8 cellular contexts compared by ENCODE assay signal in genomic region chr6:47097092-47097945, GRCh38. TPM values are rescaled to one million over a fixed set of nuclear protein-coding genes. Genes with fewer than 3 reads are reported as not detected.
DNase-seq lines count a peak whose midpoint lies in the region; ATAC-seq and TF ChIP-seq lines count a peak whose summit lies in the region.

No MANE protein-coding gene starts in this region.

- H3K27ac ChIP-seq in left lung (no peak overlapping the region), stomach (peak overlapping the region in 3 of 5 donors; percentile 26 to 63 (median 33))

- 37 to 52% (median 42%) methylated on average over 8 of the region's 8 CpGs for WGBS in stomach, 5 donors

- DNase-seq in AML-193 (lab: John Stamatoyannopoulos, UW) (peak; percentile 84 to 86), MV-4-11 (lab: John Stamatoyannopoulos, UW) (peak; percentile 75), SHP77 treated with DMSO at 0.1 percent for 48 hours (lab: John Stamatoyannopoulos, UW) (peak; percentile 54), cerebellum (ENCODE audit: low spot score) (peak; percentile 81), left lung (peak in 1 of 2 donors; percentile 57), stomach (peak; percentile 72)

- TF ChIP-seq EP300 in stomach (IDR thresholded peaks at IDR 0.05) = no peak

- intact Hi-C loops in left lung (cut with DNase I) (no loop called here), stomach (cut with DNase I; ENCODE audit: low total_unique reads) (loop anchor here (5.0 kb wide), 1 partner anchor 210 kb away; the partner anchor contains the start of gene TNFRSF21)

- TF ChIP-seq POLR2A in GM18505 (IDR thresholded peaks at IDR 0.05; ENCODE audit: borderline replicate concordance, extremely low read depth, insufficient read depth, insufficient read length) (no peak), stomach (IDR thresholded peaks at IDR 0.05) (no peak)

- H3K9me3 ChIP-seq in left lung (no peaks in the 10 kb centered on the region), stomach (no peaks in the 10 kb centered on the region)

- no peaks in the 10 kb centered on the region for H3K36me3 ChIP-seq in left lung
- H3K36me3 ChIP-seq in stomach = no peaks in the 10 kb centered on the region

- H3K4me3 ChIP-seq in left lung = no peak overlapping the region
- no peak overlapping the region for H3K4me3 ChIP-seq in stomach

- peak; percentile 54 to 62 for TF ChIP-seq CTCF in left lung (IDR thresholded peaks at IDR 0.05)
- peak in 5 of 7 experiments; percentile 47 to 68 (median 57) for TF ChIP-seq CTCF in stomach (IDR thresholded peaks at IDR 0.05)

- peaks cover 6 to 7% of the 10 kb centered on the region in 2 donors for H3K4me1 ChIP-seq in left lung
- peaks cover 6 to 52% (median 29%) of the 10 kb centered on the region in 4 donors for H3K4me1 ChIP-seq in stomach

- ATAC-seq in GM18505 (IDR thresholded peaks at IDR 0.05; ENCODE audit: unreplicated experiment) = peak; percentile 96
- ATAC-seq in HG02798 (IDR thresholded peaks at IDR 0.05; ENCODE audit: poor library complexity, unreplicated experiment) = peak; percentile 96
- ATAC-seq in left lung = peak; percentile 93

- H3K27me3 ChIP-seq in left lung = no peaks in the 10 kb centered on the region
- no peaks in the 10 kb centered on the region for H3K27me3 ChIP-seq in stomach

RNA-seq across cellular contexts. Expression of gene ADGRF1, which starts 55.2 kb away (rescaled TPM):
- total RNA-seq in cerebellum (under 0.01 TPM), left lung (10 to 100 TPM; 29.6 to 30.0 TPM), stomach (1 to 10 TPM in 3 of 5 donors, under 1 TPM in 1, not detected in 1; under 0.01 to 2.3 (median 1.8) TPM)
- polyA plus RNA-seq in stomach = 10 to 100 TPM in 1 of 3 donors, 1 to 10 TPM in 2; 1.5 to 13.0 (median 2.0) TPM

Comparison
In these comparisons a context has a peak if more than half of its experiments do, and no peak if none do; other contexts are left out.
1. H3K27ac ChIP-seq: peak in stomach (3 of 5); none in left lung (0 of 2).
2. RNA of gene ADGRF1, which starts 55.2 kb away (total RNA-seq): 29.6 to 30.0 TPM in left lung; under 0.01 to 2.3 TPM in stomach and under 0.01 TPM in cerebellum (single experiment); every median in the first group is over 4 times any median in the second.
3. Peak in every context shown above with its lines, with median percentiles within 50 percentile points of each other: ATAC-seq.